In the genomic region with DNA sequence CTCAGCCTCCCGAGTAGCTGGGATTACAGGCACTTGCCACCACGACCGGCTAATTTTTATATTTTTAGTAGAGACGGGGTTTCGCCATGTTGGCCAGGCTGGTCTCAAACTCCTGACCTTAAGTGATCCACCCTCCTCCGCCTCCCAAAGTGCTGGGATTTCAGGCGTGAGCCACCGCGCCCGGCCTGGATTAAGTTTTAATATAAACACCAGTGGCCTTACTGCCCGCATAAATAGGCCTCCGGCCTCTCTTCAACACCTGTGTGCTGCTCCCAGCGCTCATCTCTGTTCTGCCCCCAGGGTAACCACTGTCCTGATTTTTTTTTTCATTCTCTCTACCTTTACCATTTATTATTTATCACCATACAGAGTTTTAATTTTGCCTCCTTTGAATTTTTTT, we compare ENCODE assay signal across 10 cellular contexts. TPM values are rescaled to one million over a fixed set of nuclear protein-coding genes. Genes with fewer than 3 reads are reported as not detected.
"Had no signal": no experiment of that assay in that cellular context is flagged by ENCODE, and none has a peak within 500 bp of the region (broad histone marks: within the 10 kb centered on the region; RNA-seq: fewer than 3 reads in every experiment).

No MANE protein-coding gene starts in this region.

RNA-seq across cellular contexts. Expression of a gene that starts 36.2 kb away (rescaled TPM):
- total RNA-seq: naive thymus-derived CD8-positive, alpha-beta T cell; natural killer cell treated with Interleukin-12 subunit alpha and Interleukin-12 subunit beta and Interleukin-15 and Interleukin-18, amount 100 ng/mL, for 72 hours; osteoblast; progenitor cell of endocrine pancreas; right lobe of liver; sigmoid colon; subcutaneous adipose tissue; thyroid gland; upper lobe of right lung had no signal
- polyA plus RNA-seq: naive thymus-derived CD8-positive, alpha-beta T cell; right cardiac atrium; sigmoid colon had no signal
